In genomic region chr11:19829109-19829790, GRCh38 we compare ENCODE assay signal across 1 cellular context.
TF ChIP-seq lines count a peak whose summit lies in the region.

No MANE protein-coding gene starts in this region.

TF ChIP-seq in GM23338, 12 proteins besides CTCF, POLR2A, EP300 and RAD21 (continued from another document):
- TF ChIP-seq ZNF462 (CRISPR knock-in tag; IDR thresholded peaks at IDR 0.05): no peak
- TF ChIP-seq CREB1 (CRISPR knock-in tag; IDR thresholded peaks at IDR 0.05; ENCODE audit: low read depth): no peak
- TF ChIP-seq ZNF114 (CRISPR knock-in tag; IDR thresholded peaks at IDR 0.05): no peak
- TF ChIP-seq ZNF331 (CRISPR knock-in tag; IDR thresholded peaks at IDR 0.05; ENCODE audit: low read depth): no peak
